In the genomic region with DNA sequence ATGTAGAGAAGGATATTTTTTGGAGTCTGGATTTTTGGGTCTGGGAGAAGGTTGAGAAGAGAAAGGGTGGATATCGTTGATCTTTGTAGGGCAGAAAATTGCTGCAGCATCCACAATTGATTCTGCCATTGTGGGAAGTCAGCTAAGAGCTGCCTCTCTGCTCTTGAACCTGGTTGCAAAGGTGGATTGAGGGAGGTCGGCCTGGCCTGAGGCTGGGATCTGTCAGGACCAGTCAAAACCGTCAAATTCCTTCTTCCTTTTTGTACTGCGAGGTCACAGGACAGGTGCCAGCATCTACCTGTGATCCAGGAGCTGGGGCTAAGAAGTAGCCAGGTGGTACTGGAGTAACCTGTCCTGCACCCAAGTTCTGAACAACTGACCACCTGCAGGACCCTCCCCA, we compare ENCODE assay signal across 29 cellular contexts.
DNase-seq lines count a peak whose midpoint lies in the region; ATAC-seq and TF ChIP-seq lines count a peak whose summit lies in the region.
"Had no signal": no experiment of that assay in that cellular context is flagged by ENCODE, and none has a peak within 500 bp of the region (broad histone marks: within the 10 kb centered on the region; RNA-seq: fewer than 3 reads in every experiment).

No MANE protein-coding gene starts in this region.

- H3K27me3 Mint-ChIP-seq in activated naive CD4-positive, alpha-beta T cell treated with anti-CD3 and anti-CD28 coated beads, Interleukin-2, amount 10 ng/mL, durations not matched to agents 7 days and 5 days: no peaks in the 10 kb centered on the region
- no peaks in the 10 kb centered on the region for H3K27me3 Mint-ChIP-seq in type B pancreatic cell
- H3K27me3 Mint-ChIP-seq: stimulated activated memory B cell treated with anti-CD40 and anti-IgM and Interleukin-4, amounts not matched to agents 10 μg/mL and 1 μg/mL and 100 μg/mL, for 72 hours had no signal

- CTCF ChIA-PET in activated naive CD4-positive, alpha-beta T cell treated with anti-CD3 and anti-CD28 coated beads, Interleukin-2, amount 10 ng/mL, durations not matched to agents 7 days and 5 days (lab: Charles Lee): no interaction called here

- peaks cover 1% of the 10 kb centered on the region for H3K36me3 Mint-ChIP-seq in activated naive CD4-positive, alpha-beta T cell treated with anti-CD3 and anti-CD28 coated beads, Interleukin-2, amount 10 ng/mL, durations not matched to agents 7 days and 5 days
- H3K36me3 Mint-ChIP-seq in type B pancreatic cell: no peaks in the 10 kb centered on the region
- H3K36me3 Mint-ChIP-seq: brain; CD8-positive, alpha-beta T cell; natural killer cell; stimulated activated memory B cell treated with anti-CD40 and anti-IgM and Interleukin-4, amounts not matched to agents 10 μg/mL and 1 μg/mL and 100 μg/mL, for 72 hours had no signal

- DNase-seq in activated naive CD4-positive, alpha-beta T cell treated with anti-CD3 and anti-CD28 coated beads, Interleukin-2, amount 10 ng/mL, durations not matched to agents 7 days and 5 days: peak; percentile 43
- DNase-seq in activated naive CD4-positive, alpha-beta T cell treated with anti-CD3 and anti-CD28 coated beads, Interleukin-2, amount 50 U/mL, for 16 hours: no peak
- peak; percentile 35 for DNase-seq in RPMI7951 (ENCODE audit: low read depth)
- peak; percentile 11 for DNase-seq in fibroblast of pulmonary artery (ENCODE audit: low read depth)
- DNase-seq in type B pancreatic cell (ENCODE audit: extremely low spot score, unreplicated experiment): no peak
- no peak for DNase-seq in NCI-H748 treated with DMSO at 0.1 percent for 48 hours (lab: John Stamatoyannopoulos, UW)
- DNase-seq: activated gamma-delta T cell treated with Interleukin-2 at 50 U/mL for 16 hours; activated T-cell treated with anti-CD3 and anti-CD28 coated beads, Interleukin-2, amount 50 U/mL, for 4 hours; amniotic stem cell; CD8-positive, alpha-beta T cell; cerebellar nuclear complex; dermis blood vessel endothelial cell; esophagus squamous epithelium; KG1; mucosa of descending colon; NCI-H1105 treated with DMSO at 0.1 percent for 48 hours; NCI-H187 treated with DMSO at 0.1 percent for 48 hours; NCI-H524; PC-3; SHP77 had no signal

- no peak overlapping the region for H3K4me3 Mint-ChIP-seq in activated naive CD4-positive, alpha-beta T cell treated with anti-CD3 and anti-CD28 coated beads, Interleukin-2, amount 10 ng/mL, durations not matched to agents 7 days and 5 days
- peak overlapping the region; percentile 10 for H3K4me3 Mint-ChIP-seq in type B pancreatic cell
- H3K4me3 Mint-ChIP-seq: activated T-cell treated with anti-CD3 and anti-CD28 coated beads, Interleukin-2, amount 50 U/mL, for 4 hours; brain; CD8-positive, alpha-beta T cell; natural killer cell; stimulated activated memory B cell treated with anti-CD40 and anti-IgM and Interleukin-4, amounts not matched to agents 10 μg/mL and 1 μg/mL and 100 μg/mL, for 72 hours had no signal

- H3K9me3 Mint-ChIP-seq in activated naive CD4-positive, alpha-beta T cell treated with anti-CD3 and anti-CD28 coated beads, Interleukin-2, amount 10 ng/mL, durations not matched to agents 7 days and 5 days: peaks cover 23% of the 10 kb centered on the region
- peaks cover 8% of the 10 kb centered on the region for H3K9me3 Mint-ChIP-seq in type B pancreatic cell

- H3K27ac Mint-ChIP-seq in activated naive CD4-positive, alpha-beta T cell treated with anti-CD3 and anti-CD28 coated beads, Interleukin-2, amount 10 ng/mL, durations not matched to agents 7 days and 5 days: peak overlapping the region; percentile 53
- H3K27ac Mint-ChIP-seq in type B pancreatic cell: peak overlapping the region; percentile 60
- H3K27ac Mint-ChIP-seq: brain; CD8-positive, alpha-beta T cell; stimulated activated memory B cell treated with anti-CD40 and anti-IgM and Interleukin-4, amounts not matched to agents 10 μg/mL and 1 μg/mL and 100 μg/mL, for 72 hours had no signal

- TF ChIP-seq CTCF in fibroblast of pulmonary artery (IDR thresholded peaks at IDR 0.05; ENCODE audit: low read length, missing control alignments): no peak
- TF ChIP-seq CTCF in type B pancreatic cell (conservative IDR thresholded peaks at IDR 0.05): no peak

- ATAC-seq in GM21528 (IDR thresholded peaks at IDR 0.05; ENCODE audit: low FRiP score, unreplicated experiment) (no peak), GM19328 (IDR thresholded peaks at IDR 0.05; ENCODE audit: unreplicated experiment) (no peak)
- ATAC-seq: activated T-cell treated with anti-CD3 and anti-CD28 coated beads, Interleukin-2, amount 50 U/mL, for 4 hours; CD8-positive, alpha-beta T cell; gastroesophageal sphincter; mucosa of descending colon; PC-3; stimulated activated memory B cell treated with anti-CD40 and anti-IgM and Interleukin-4, amounts not matched to agents 10 μg/mL and 1 μg/mL and 100 μg/mL, for 72 hours had no signal

- H3K4me3 ChIP-seq in fibroblast of pulmonary artery (replicated peaks; ENCODE audit: low read depth, low read length): no peak overlapping the region
- H3K4me3 ChIP-seq: esophagus squamous epithelium, gastroesophageal sphincter, hepatocyte, lung, mucosa of descending colon, suprapubic skin had no signal

- H3K4me1 Mint-ChIP-seq in activated naive CD4-positive, alpha-beta T cell treated with anti-CD3 and anti-CD28 coated beads, Interleukin-2, amount 10 ng/mL, durations not matched to agents 7 days and 5 days: no peaks in the 10 kb centered on the region
- H3K4me1 Mint-ChIP-seq in type B pancreatic cell (ENCODE audit: unreplicated experiment): no peaks in the 10 kb centered on the region
- H3K4me1 Mint-ChIP-seq: brain; natural killer cell; stimulated activated memory B cell treated with anti-CD40 and anti-IgM and Interleukin-4, amounts not matched to agents 10 μg/mL and 1 μg/mL and 100 μg/mL, for 72 hours had no signal

Comparison
In these comparisons a context has a peak if more than half of its experiments do, and no peak if none do; other contexts are left out.
1. DNase-seq: peak in activated naive CD4-positive, alpha-beta T cell treated with anti-CD3 and anti-CD28 coated beads, Interleukin-2, amount 10 ng/mL, durations not matched to agents 7 days and 5 days (single experiment), RPMI7951 (single experiment) and fibroblast of pulmonary artery (single experiment); none in activated naive CD4-positive, alpha-beta T cell treated with anti-CD3 and anti-CD28 coated beads, Interleukin-2, amount 50 U/mL, for 16 hours (single experiment), type B pancreatic cell (single experiment) and NCI-H748 treated with DMSO at 0.1 percent for 48 hours (single experiment).